Comparison of ENCODE assay signal across 1 cellular context in the genomic region with DNA sequence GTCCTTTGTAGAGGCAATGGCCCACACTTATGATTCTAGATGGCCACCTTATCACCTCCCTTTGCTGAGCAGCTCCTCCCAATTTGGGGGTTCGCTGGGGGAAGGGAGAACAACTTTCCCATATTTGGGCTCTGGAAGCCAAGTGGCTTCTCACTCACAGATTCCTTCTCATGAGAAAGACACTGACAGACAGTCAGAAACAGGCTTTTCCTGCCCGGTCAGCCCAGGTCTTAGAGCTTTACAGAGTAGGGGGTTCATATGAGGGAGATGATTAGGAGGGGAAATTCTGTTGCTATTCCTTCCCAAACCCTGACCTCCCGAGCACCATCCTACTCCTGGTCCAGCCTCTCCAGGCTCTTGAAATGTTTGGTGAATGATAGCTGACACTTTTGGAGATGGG.
TF ChIP-seq lines count a peak whose summit lies in the region.

No MANE protein-coding gene starts in this region.

TF ChIP-seq in H1, 55 proteins besides CTCF, POLR2A, EP300 and RAD21:
- TF ChIP-seq RBBP5 (IDR thresholded peaks at IDR 0.05; ENCODE audit: borderline replicate concordance, low read depth, low read length) (no peak), TBP (IDR thresholded peaks at IDR 0.05; ENCODE audit: low read depth, low read length) (no peak), SP2 (IDR thresholded peaks at IDR 0.05; ENCODE audit: low read length) (no peak), YY1 (IDR thresholded peaks at IDR 0.05; ENCODE audit: low read depth, low read length) (no peak), SIRT6 (IDR thresholded peaks at IDR 0.05; ENCODE audit: low read length) (no peak), SRF (IDR thresholded peaks at IDR 0.05; ENCODE audit: low read depth, low read length) (no peak), SIN3A (conservative IDR thresholded peaks at IDR 0.05 in 1 of 2, IDR thresholded peaks at IDR 0.05 in 1 of 2; ENCODE audit: low read depth in 1 of 2, low read length in 2 of 2) (no peak), CEBPB (IDR thresholded peaks at IDR 0.05; ENCODE audit: low read depth, low read length) (no peak), CHD2 (IDR thresholded peaks at IDR 0.05; ENCODE audit: low read length) (no peak), POLR2AphosphoS5 (IDR thresholded peaks at IDR 0.05; ENCODE audit: low read depth, low read length) (no peak), TAF1 (IDR thresholded peaks at IDR 0.05; ENCODE audit: low read depth, low read length) (no peak)
- TF ChIP-seq, protein P1, sequence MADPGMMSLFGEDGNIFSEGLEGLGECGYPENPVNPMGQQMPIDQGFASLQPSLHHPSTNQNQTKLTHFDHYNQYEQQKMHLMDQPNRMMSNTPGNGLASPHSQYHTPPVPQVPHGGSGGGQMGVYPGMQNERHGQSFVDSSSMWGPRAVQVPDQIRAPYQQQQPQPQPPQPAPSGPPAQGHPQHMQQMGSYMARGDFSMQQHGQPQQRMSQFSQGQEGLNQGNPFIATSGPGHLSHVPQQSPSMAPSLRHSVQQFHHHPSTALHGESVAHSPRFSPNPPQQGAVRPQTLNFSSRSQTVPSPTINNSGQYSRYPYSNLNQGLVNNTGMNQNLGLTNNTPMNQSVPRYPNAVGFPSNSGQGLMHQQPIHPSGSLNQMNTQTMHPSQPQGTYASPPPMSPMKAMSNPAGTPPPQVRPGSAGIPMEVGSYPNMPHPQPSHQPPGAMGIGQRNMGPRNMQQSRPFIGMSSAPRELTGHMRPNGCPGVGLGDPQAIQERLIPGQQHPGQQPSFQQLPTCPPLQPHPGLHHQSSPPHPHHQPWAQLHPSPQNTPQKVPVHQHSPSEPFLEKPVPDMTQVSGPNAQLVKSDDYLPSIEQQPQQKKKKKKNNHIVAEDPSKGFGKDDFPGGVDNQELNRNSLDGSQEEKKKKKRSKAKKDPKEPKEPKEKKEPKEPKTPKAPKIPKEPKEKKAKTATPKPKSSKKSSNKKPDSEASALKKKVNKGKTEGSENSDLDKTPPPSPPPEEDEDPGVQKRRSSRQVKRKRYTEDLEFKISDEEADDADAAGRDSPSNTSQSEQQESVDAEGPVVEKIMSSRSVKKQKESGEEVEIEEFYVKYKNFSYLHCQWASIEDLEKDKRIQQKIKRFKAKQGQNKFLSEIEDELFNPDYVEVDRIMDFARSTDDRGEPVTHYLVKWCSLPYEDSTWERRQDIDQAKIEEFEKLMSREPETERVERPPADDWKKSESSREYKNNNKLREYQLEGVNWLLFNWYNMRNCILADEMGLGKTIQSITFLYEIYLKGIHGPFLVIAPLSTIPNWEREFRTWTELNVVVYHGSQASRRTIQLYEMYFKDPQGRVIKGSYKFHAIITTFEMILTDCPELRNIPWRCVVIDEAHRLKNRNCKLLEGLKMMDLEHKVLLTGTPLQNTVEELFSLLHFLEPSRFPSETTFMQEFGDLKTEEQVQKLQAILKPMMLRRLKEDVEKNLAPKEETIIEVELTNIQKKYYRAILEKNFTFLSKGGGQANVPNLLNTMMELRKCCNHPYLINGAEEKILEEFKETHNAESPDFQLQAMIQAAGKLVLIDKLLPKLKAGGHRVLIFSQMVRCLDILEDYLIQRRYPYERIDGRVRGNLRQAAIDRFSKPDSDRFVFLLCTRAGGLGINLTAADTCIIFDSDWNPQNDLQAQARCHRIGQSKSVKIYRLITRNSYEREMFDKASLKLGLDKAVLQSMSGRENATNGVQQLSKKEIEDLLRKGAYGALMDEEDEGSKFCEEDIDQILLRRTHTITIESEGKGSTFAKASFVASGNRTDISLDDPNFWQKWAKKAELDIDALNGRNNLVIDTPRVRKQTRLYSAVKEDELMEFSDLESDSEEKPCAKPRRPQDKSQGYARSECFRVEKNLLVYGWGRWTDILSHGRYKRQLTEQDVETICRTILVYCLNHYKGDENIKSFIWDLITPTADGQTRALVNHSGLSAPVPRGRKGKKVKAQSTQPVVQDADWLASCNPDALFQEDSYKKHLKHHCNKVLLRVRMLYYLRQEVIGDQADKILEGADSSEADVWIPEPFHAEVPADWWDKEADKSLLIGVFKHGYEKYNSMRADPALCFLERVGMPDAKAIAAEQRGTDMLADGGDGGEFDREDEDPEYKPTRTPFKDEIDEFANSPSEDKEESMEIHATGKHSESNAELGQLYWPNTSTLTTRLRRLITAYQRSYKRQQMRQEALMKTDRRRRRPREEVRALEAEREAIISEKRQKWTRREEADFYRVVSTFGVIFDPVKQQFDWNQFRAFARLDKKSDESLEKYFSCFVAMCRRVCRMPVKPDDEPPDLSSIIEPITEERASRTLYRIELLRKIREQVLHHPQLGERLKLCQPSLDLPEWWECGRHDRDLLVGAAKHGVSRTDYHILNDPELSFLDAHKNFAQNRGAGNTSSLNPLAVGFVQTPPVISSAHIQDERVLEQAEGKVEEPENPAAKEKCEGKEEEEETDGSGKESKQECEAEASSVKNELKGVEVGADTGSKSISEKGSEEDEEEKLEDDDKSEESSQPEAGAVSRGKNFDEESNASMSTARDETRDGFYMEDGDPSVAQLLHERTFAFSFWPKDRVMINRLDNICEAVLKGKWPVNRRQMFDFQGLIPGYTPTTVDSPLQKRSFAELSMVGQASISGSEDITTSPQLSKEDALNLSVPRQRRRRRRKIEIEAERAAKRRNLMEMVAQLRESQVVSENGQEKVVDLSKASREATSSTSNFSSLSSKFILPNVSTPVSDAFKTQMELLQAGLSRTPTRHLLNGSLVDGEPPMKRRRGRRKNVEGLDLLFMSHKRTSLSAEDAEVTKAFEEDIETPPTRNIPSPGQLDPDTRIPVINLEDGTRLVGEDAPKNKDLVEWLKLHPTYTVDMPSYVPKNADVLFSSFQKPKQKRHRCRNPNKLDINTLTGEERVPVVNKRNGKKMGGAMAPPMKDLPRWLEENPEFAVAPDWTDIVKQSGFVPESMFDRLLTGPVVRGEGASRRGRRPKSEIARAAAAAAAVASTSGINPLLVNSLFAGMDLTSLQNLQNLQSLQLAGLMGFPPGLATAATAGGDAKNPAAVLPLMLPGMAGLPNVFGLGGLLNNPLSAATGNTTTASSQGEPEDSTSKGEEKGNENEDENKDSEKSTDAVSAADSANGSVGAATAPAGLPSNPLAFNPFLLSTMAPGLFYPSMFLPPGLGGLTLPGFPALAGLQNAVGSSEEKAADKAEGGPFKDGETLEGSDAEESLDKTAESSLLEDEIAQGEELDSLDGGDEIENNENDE (IDR thresholded peaks at IDR 0.05; ENCODE audit: insufficient replicate concordance, low read length): no peak
- TF ChIP-seq, protein P2, sequence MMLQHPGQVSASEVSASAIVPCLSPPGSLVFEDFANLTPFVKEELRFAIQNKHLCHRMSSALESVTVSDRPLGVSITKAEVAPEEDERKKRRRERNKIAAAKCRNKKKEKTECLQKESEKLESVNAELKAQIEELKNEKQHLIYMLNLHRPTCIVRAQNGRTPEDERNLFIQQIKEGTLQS (IDR thresholded peaks at IDR 0.05; ENCODE audit: insufficient read depth, low read depth, low read length): no peak
